ENCODE assay signal across 11 cellular contexts in genomic region chr7:84025332-84025927, GRCh38.
A peak's percentile ranks its signal among the peaks of the same experiment; 100 is the strongest.
DNase-seq lines count a peak whose midpoint lies in the region; ATAC-seq and TF ChIP-seq lines count a peak whose summit lies in the region.
"Had no signal": no experiment of that assay in that cellular context is flagged by ENCODE, and none has a peak within 500 bp of the region (broad histone marks: within the 10 kb centered on the region; RNA-seq: fewer than 3 reads in every experiment).

No MANE protein-coding gene starts in this region.

- WGBS in transverse colon (ENCODE audit: low coverage in 1 of 2), 2 donors, result 45 to 56% methylated on average over 3 of the region's 3 CpGs

- no peaks in the 10 kb centered on the region for H3K36me3 ChIP-seq in transverse colon
- H3K36me3 ChIP-seq: neutrophil, thoracic aorta had no signal

- peaks cover 0 to 30% (median 7%) of the 10 kb centered on the region in 4 donors for H3K4me1 ChIP-seq in transverse colon

- peak overlapping the region; percentile 8 to 42 (median 23) for H3K27ac ChIP-seq in transverse colon
- H3K27ac ChIP-seq: neutrophil, thoracic aorta had no signal

- no peak for TF ChIP-seq EP300 in transverse colon (IDR thresholded peaks at IDR 0.05; ENCODE audit: low read depth)

- TF ChIP-seq CTCF in astrocyte of the spinal cord (IDR thresholded peaks at IDR 0.05; ENCODE audit: low read depth, low read length) (no peak), transverse colon (IDR thresholded peaks at IDR 0.05) (no peak)

- no peaks in the 10 kb centered on the region for H3K9me3 ChIP-seq in transverse colon
- H3K9me3 ChIP-seq: neutrophil, thoracic aorta had no signal

- DNase-seq in NCI-H2107 treated with DMSO at 0.1 percent for 48 hours (lab: John Stamatoyannopoulos, UW; ENCODE audit: unreplicated experiment), result peak; percentile 15
- no peak for DNase-seq in NCI-H2107 (lab: John Stamatoyannopoulos, UW)
- DNase-seq in astrocyte of the spinal cord (ENCODE audit: low read depth, low spot score), result peak; percentile 97
- peak; percentile 12 for DNase-seq in iPS-NIHi7 (ENCODE audit: extremely low spot score)
- DNase-seq in transverse colon, result no peak
- no peak for DNase-seq in DMS153 treated with DMSO at 0.1 percent for 48 hours (lab: John Stamatoyannopoulos, UW; ENCODE audit: unreplicated experiment)
- DNase-seq in stimulated activated CD4-positive, alpha-beta T cell treated with anti-CD3 and anti-CD28 coated beads, Interleukin-12 subunit alpha, Interleukin-12 subunit beta, amount 100 ng/mL, for 4 hours, result no peak
- DNase-seq: AML-193 had no signal

- H3K4me3 ChIP-seq in astrocyte of the spinal cord (ENCODE audit: low read depth, low read length) (no peak overlapping the region), transverse colon (no peak overlapping the region)
- H3K4me3 ChIP-seq: thoracic aorta had no signal

- no peak for ATAC-seq in HG02852 (IDR thresholded peaks at IDR 0.05; ENCODE audit: unreplicated experiment)

- intact Hi-C loops in transverse colon (cut with DNase I; ENCODE audit: low total_unique reads), result no loop called here

- no peak for TF ChIP-seq POLR2A in transverse colon (IDR thresholded peaks at IDR 0.05)

- no peaks in the 10 kb centered on the region for H3K27me3 ChIP-seq in transverse colon
- H3K27me3 ChIP-seq: neutrophil had no signal

- in situ Hi-C loops in astrocyte of the spinal cord (cut with HindIII; ENCODE audit: low sequenced_read_pairs) (no loop called here), transverse colon (cut with MboI; ENCODE audit: low pct_ligation_motif_present in 1 of 4, low pct_unique_long_range_greater_than_20kb in 1 of 4, low sequenced_read_pairs in 3 of 4) (no loop called here)

Comparison
In these comparisons a context has a peak if more than half of its experiments do, and no peak if none do; other contexts are left out.
1. DNase-seq: peak in NCI-H2107 treated with DMSO at 0.1 percent for 48 hours (single experiment), astrocyte of the spinal cord (single experiment) and iPS-NIHi7 (single experiment); none in NCI-H2107 (single experiment), transverse colon (single experiment), DMS153 treated with DMSO at 0.1 percent for 48 hours (single experiment) and stimulated activated CD4-positive, alpha-beta T cell treated with anti-CD3 and anti-CD28 coated beads, Interleukin-12 subunit alpha, Interleukin-12 subunit beta, amount 100 ng/mL, for 4 hours (single experiment).